In genomic region chr11:108559340-108559739, GRCh38 we compare ENCODE assay signal across 1 cellular context.
TF ChIP-seq lines count a peak whose summit lies in the region.

No MANE protein-coding gene starts in this region.

TF ChIP-seq in HEK293, 187 proteins besides CTCF, POLR2A, EP300 and RAD21 (continued from another document):
- TF ChIP-seq ZNF488 (tag by site-specific recombination; IDR thresholded peaks at IDR 0.05), result no peak
- no peak for TF ChIP-seq ZNF518A (tag by site-specific recombination; conservative IDR thresholded peaks at IDR 0.05; ENCODE audit: low read depth)
- TF ChIP-seq FEZF1 (tag by site-specific recombination; IDR thresholded peaks at IDR 0.05), result peak; percentile 17; the same call in 1 of the 2 replicates
- peak; percentile 75 for TF ChIP-seq ZNF366 (tag by site-specific recombination; conservative IDR thresholded peaks at IDR 0.05)
- peak; percentile 56; the same call in 1 of the 2 replicates for TF ChIP-seq OSR2 (tag by site-specific recombination; IDR thresholded peaks at IDR 0.05)
